1 cellular context compared by ENCODE assay signal in the genomic region with DNA sequence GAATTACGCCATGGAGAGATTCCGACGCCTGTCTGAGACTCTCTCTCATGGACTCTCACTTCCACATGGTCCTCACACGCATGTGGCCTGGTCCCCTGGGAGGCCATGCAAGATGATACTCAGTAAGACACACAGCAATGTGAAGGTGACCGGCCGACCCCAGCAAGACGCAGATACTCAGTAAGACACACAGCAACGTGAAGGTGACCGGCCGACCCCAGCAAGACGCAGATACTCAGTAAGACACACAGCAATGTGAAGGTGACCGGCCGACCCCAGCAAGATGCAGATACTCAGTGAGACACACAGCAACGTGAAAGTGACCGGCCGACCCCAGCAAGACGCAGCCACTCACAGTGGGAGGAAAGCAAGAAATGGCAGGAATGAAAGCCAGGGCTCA.
TF ChIP-seq lines count a peak whose summit lies in the region.

No MANE protein-coding gene starts in this region.

TF ChIP-seq in IMR-90, 13 proteins besides CTCF, POLR2A, EP300 and RAD21 (continued from another document):
- TF ChIP-seq, protein P1, sequence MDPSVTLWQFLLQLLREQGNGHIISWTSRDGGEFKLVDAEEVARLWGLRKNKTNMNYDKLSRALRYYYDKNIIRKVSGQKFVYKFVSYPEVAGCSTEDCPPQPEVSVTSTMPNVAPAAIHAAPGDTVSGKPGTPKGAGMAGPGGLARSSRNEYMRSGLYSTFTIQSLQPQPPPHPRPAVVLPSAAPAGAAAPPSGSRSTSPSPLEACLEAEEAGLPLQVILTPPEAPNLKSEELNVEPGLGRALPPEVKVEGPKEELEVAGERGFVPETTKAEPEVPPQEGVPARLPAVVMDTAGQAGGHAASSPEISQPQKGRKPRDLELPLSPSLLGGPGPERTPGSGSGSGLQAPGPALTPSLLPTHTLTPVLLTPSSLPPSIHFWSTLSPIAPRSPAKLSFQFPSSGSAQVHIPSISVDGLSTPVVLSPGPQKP (IDR thresholded peaks at IDR 0.05; ENCODE audit: borderline replicate concordance, low read depth, low read length) = no peak
- no peak for TF ChIP-seq CEBPB (IDR thresholded peaks at IDR 0.05; ENCODE audit: low read depth, low read length)
- no peak for TF ChIP-seq FOS (IDR thresholded peaks at IDR 0.05; ENCODE audit: low read depth, low read length)
- TF ChIP-seq RFX5 (IDR thresholded peaks at IDR 0.05; ENCODE audit: low read depth, low read length) = no peak
